20 cellular contexts compared by ENCODE assay signal in genomic region chr13:108154421-108154858, GRCh38.
DNase-seq lines count a peak whose midpoint lies in the region; ATAC-seq, FAIRE-seq and TF ChIP-seq lines count a peak whose summit lies in the region.
"Had no signal": no experiment of that assay in that cellular context is flagged by ENCODE, and none has a peak within 500 bp of the region (broad histone marks: within the 10 kb centered on the region; RNA-seq: fewer than 3 reads in every experiment).

No MANE protein-coding gene starts in this region.

- no peaks in the 10 kb centered on the region for H3K36me3 ChIP-seq in astrocyte (ENCODE audit: insufficient read depth, low read length)
- no peaks in the 10 kb centered on the region for H3K36me3 ChIP-seq in right lobe of liver
- H3K36me3 ChIP-seq in small intestine (ENCODE audit: control insufficient read depth in 2 of 2, insufficient read depth in 2 of 2, low read length in 2 of 2), result no peaks in the 10 kb centered on the region
- H3K36me3 ChIP-seq: BLaER1 treated with 17β-estradiol and CSF1 and Interleukin-3, amounts not matched to agents 10 nM and 100 nM; SJSA1; tibial artery had no signal

- H3K9me3 Mint-ChIP-seq in astrocyte (ENCODE audit: unreplicated experiment), result peaks cover 2% of the 10 kb centered on the region
- H3K9me3 Mint-ChIP-seq in stimulated activated naive B cell treated with anti-CD40 and anti-IgM and Interleukin-4, amounts not matched to agents 10 μg/mL and 1 μg/mL and 100 μg/mL, for 72 hours, result peaks cover 8 to 10% of the 10 kb centered on the region in 2 donors
- H3K9me3 Mint-ChIP-seq: HFFc6 had no signal

- TF ChIP-seq POLR2A in right lobe of liver (IDR thresholded peaks at IDR 0.05), result no peak

- intact Hi-C loops in right lobe of liver (cut with DNase I), result loop anchor here in 1 of 2 donors (10.0 kb wide), 1 partner anchor 940 kb away; no protein-coding TSS in a partner anchor

- H4K20me1 ChIP-seq in astrocyte (ENCODE audit: insufficient read depth, low read length), result no peaks in the 10 kb centered on the region
- H4K20me1 ChIP-seq: BLaER1 treated with 17β-estradiol and CSF1 and Interleukin-3, amounts not matched to agents 10 nM and 100 nM had no signal

- H2AFZ ChIP-seq in astrocyte (ENCODE audit: low read depth, low read length), result no peak overlapping the region

- no peak overlapping the region for H3K9ac ChIP-seq in astrocyte (ENCODE audit: low read length)
- H3K9ac ChIP-seq: BLaER1 treated with 17β-estradiol and CSF1 and Interleukin-3, amounts not matched to agents 10 nM and 100 nM had no signal

- H3K27me3 ChIP-seq in astrocyte (ENCODE audit: insufficient read depth, low read length), result no peaks in the 10 kb centered on the region
- no peaks in the 10 kb centered on the region for H3K27me3 ChIP-seq in right lobe of liver
- no peaks in the 10 kb centered on the region for H3K27me3 ChIP-seq in small intestine (ENCODE audit: control insufficient read depth in 2 of 2, insufficient read depth in 2 of 2, low read length in 2 of 2)
- H3K27me3 ChIP-seq: BLaER1 treated with 17β-estradiol and CSF1 and Interleukin-3, amounts not matched to agents 10 nM and 100 nM had no signal

- peak; percentile 89 for DNase-seq in LoVo (ENCODE audit: low spot score)
- peak; percentile 11 for DNase-seq in astrocyte (ENCODE audit: low read depth)
- peak in 2 of 3 donors; percentile 22 to 69 for DNase-seq in right lobe of liver
- peak; percentile 97 for DNase-seq in small intestine
- no peak for DNase-seq in AG08395 (ENCODE audit: low spot score)
- DNase-seq in NCI-H345 (lab: John Stamatoyannopoulos, UW), result no peak
- no peak for DNase-seq in activated T-cell treated with anti-CD3 and anti-CD28 coated beads, Interleukin-2, amount 50 U/mL, for 48 hours
- DNase-seq in stimulated activated naive B cell treated with anti-CD40 and anti-IgM and Interleukin-4, amounts not matched to agents 10 μg/mL and 1 μg/mL and 100 μg/mL, for 72 hours, result no peak
- DNase-seq: activated gamma-delta T cell, anterior cingulate cortex, DND-41, HFFc6, occipital lobe, T-helper 9 cell, tibial artery had no signal

- H3K9me3 ChIP-seq in astrocyte (ENCODE audit: insufficient read depth, low read depth, low read length) (no peaks in the 10 kb centered on the region), right lobe of liver (no peaks in the 10 kb centered on the region), small intestine (ENCODE audit: control insufficient read depth, low read depth) (no peaks in the 10 kb centered on the region)

- H3K4me3 ChIP-seq in astrocyte (ENCODE audit: insufficient read depth, low read depth, low read length) (no peak overlapping the region), right lobe of liver (no peak overlapping the region), small intestine (ENCODE audit: low read depth in 1 of 2, low read length in 2 of 2) (no peak overlapping the region)
- H3K4me3 ChIP-seq: BLaER1 treated with 17β-estradiol and CSF1 and Interleukin-3, amounts not matched to agents 10 nM and 100 nM; coronary artery; SJSA1; tibial artery had no signal

- FAIRE-seq in astrocyte (lab: Jason Lieb, UNC) (no peak), small intestine (lab: Jason Lieb, UNC) (peak; percentile 39)

- peak; percentile 94 to 96 (median 96) for ATAC-seq in right lobe of liver
- ATAC-seq in stimulated activated naive B cell treated with anti-CD40 and anti-IgM and Interleukin-4, amounts not matched to agents 10 μg/mL and 1 μg/mL and 100 μg/mL, for 72 hours (replicated peaks), result no peak
- ATAC-seq: activated CD4-positive, CD25-positive, alpha-beta regulatory T cell treated with anti-CD3 and anti-CD28 coated beads, Interleukin-2, amount 50 U/mL, for 24 hours had no signal

- H3K27ac ChIP-seq in astrocyte (ENCODE audit: low read depth, low read length) (no peak overlapping the region), right lobe of liver (peak overlapping the region in 2 of 3 donors; percentile 7 to 61), small intestine (ENCODE audit: low read depth in 1 of 2, low read length in 1 of 2) (peak overlapping the region; percentile 78 to 89)
- H3K27ac ChIP-seq: BLaER1 treated with 17β-estradiol and CSF1 and Interleukin-3, amounts not matched to agents 10 nM and 100 nM; coronary artery; epithelial cell of prostate; SJSA1; tibial artery had no signal

- H3K4me1 Mint-ChIP-seq in astrocyte (ENCODE audit: low read depth, unreplicated experiment), result peaks cover 4% of the 10 kb centered on the region
- H3K4me1 Mint-ChIP-seq in stimulated activated naive B cell treated with anti-CD40 and anti-IgM and Interleukin-4, amounts not matched to agents 10 μg/mL and 1 μg/mL and 100 μg/mL, for 72 hours, result no peaks in the 10 kb centered on the region

- H3K27ac Mint-ChIP-seq in astrocyte (ENCODE audit: unreplicated experiment), result no peak overlapping the region
- H3K27ac Mint-ChIP-seq in stimulated activated naive B cell treated with anti-CD40 and anti-IgM and Interleukin-4, amounts not matched to agents 10 μg/mL and 1 μg/mL and 100 μg/mL, for 72 hours, result no peak overlapping the region
- H3K27ac Mint-ChIP-seq: HFFc6 had no signal

- TF ChIP-seq CTCF in astrocyte (IDR thresholded peaks at IDR 0.05; ENCODE audit: insufficient read depth, low read depth, low read length) (no peak), right lobe of liver (IDR thresholded peaks at IDR 0.05) (no peak)

- H3K27me3 Mint-ChIP-seq in astrocyte (ENCODE audit: low read depth, unreplicated experiment), result no peaks in the 10 kb centered on the region
- peaks cover 15 to 19% of the 10 kb centered on the region in 2 donors for H3K27me3 Mint-ChIP-seq in stimulated activated naive B cell treated with anti-CD40 and anti-IgM and Interleukin-4, amounts not matched to agents 10 μg/mL and 1 μg/mL and 100 μg/mL, for 72 hours

- no peaks in the 10 kb centered on the region for H3K36me3 Mint-ChIP-seq in astrocyte (ENCODE audit: low read depth, unreplicated experiment)
- H3K36me3 Mint-ChIP-seq in stimulated activated naive B cell treated with anti-CD40 and anti-IgM and Interleukin-4, amounts not matched to agents 10 μg/mL and 1 μg/mL and 100 μg/mL, for 72 hours, result no peaks in the 10 kb centered on the region

- H3K4me3 Mint-ChIP-seq in astrocyte (ENCODE audit: unreplicated experiment), result no peak overlapping the region
- H3K4me3 Mint-ChIP-seq in stimulated activated naive B cell treated with anti-CD40 and anti-IgM and Interleukin-4, amounts not matched to agents 10 μg/mL and 1 μg/mL and 100 μg/mL, for 72 hours, result no peak overlapping the region
- H3K4me3 Mint-ChIP-seq: HFFc6 had no signal

- no peaks in the 10 kb centered on the region for H3K4me1 ChIP-seq in astrocyte (ENCODE audit: insufficient read depth, low read length)
- H3K4me1 ChIP-seq in right lobe of liver, result peaks cover 0 to 16% (median 5%) of the 10 kb centered on the region in 4 donors
- no peaks in the 10 kb centered on the region for H3K4me1 ChIP-seq in small intestine (ENCODE audit: control insufficient read depth in 2 of 2, insufficient read depth in 1 of 2, low read depth in 1 of 2, low read length in 1 of 2)
- H3K4me1 ChIP-seq: BLaER1 treated with 17β-estradiol and CSF1 and Interleukin-3, amounts not matched to agents 10 nM and 100 nM; tibial artery had no signal

- no peaks in the 10 kb centered on the region for H3K79me2 ChIP-seq in astrocyte (ENCODE audit: insufficient read depth, low read length)

- WGBS in right lobe of liver (ENCODE audit: insufficient coverage, low coverage, low lambda C conversion rate, missing lambda C conversion rate), result 20% methylated on average over 1 of the region's 1 CpG
- 17 to 63% (median 29%) methylated on average over 1 of the region's 1 CpG for WGBS in small intestine, 3 donors

- no peak overlapping the region for H3K4me2 ChIP-seq in astrocyte (ENCODE audit: low read length)
- H3K4me2 ChIP-seq: BLaER1 treated with 17β-estradiol and CSF1 and Interleukin-3, amounts not matched to agents 10 nM and 100 nM had no signal

Comparison
In these comparisons a context has a peak if more than half of its experiments do, and no peak if none do; other contexts are left out.
1. DNase-seq: peak in LoVo (single experiment), astrocyte (single experiment), right lobe of liver (2 of 3) and small intestine (single experiment); none in AG08395 (single experiment), NCI-H345 (single experiment), activated T-cell treated with anti-CD3 and anti-CD28 coated beads, Interleukin-2, amount 50 U/mL, for 48 hours (0 of 2) and stimulated activated naive B cell treated with anti-CD40 and anti-IgM and Interleukin-4, amounts not matched to agents 10 μg/mL and 1 μg/mL and 100 μg/mL, for 72 hours (single experiment).
2. ATAC-seq: peak in right lobe of liver (4 of 4); none in stimulated activated naive B cell treated with anti-CD40 and anti-IgM and Interleukin-4, amounts not matched to agents 10 μg/mL and 1 μg/mL and 100 μg/mL, for 72 hours (0 of 2).